9 cellular contexts compared by ENCODE assay signal in the genomic region with DNA sequence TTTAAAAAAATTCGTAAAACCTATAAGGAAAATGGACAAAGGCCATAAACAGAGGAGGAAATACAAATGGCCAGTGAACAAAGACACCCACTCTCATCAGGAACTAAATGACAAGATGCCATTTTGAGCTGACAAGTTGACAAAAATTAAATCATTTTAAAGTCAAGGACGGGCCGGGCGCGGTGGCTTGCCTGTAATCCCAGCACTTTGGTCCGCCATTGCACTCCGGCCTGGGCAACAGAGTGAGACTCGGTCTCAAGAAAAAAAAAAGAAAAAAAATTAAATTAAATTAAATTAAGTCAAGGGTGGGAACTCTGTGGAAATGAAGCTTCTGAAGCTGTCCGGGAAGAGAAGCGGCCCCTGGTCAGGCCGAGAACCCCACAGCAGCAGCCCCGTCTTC. TPM values are rescaled to one million over a fixed set of nuclear protein-coding genes. Genes with fewer than 3 reads are reported as not detected.
A peak's percentile ranks its signal among the peaks of the same experiment; 100 is the strongest.
DNase-seq lines count a peak whose midpoint lies in the region; ATAC-seq, FAIRE-seq and TF ChIP-seq lines count a peak whose summit lies in the region.
"Had no signal": no experiment of that assay in that cellular context is flagged by ENCODE, and none has a peak within 500 bp of the region (broad histone marks: within the 10 kb centered on the region; RNA-seq: fewer than 3 reads in every experiment).

No MANE protein-coding gene starts in this region.

- H3K36me3 Mint-ChIP-seq in activated CD8-positive, alpha-beta memory T cell treated with anti-CD3 and anti-CD28 coated beads, Interleukin-2, amount 10 ng/mL, durations not matched to agents 7 days and 5 days: peaks cover 16% of the 10 kb centered on the region
- H3K36me3 Mint-ChIP-seq in activated B cell treated with CpG ODN at 0.5 μM for 24 hours (ENCODE audit: low read depth): peaks cover 20% of the 10 kb centered on the region

- peaks cover 11 to 15% (median 13%) of the 10 kb centered on the region in 4 donors for H3K36me3 ChIP-seq in stomach
- H3K36me3 ChIP-seq in HepG2 (replicated peaks in 1 of 2; ENCODE audit: control insufficient read depth in 1 of 2, insufficient read depth in 2 of 2, low read length in 2 of 2): peaks cover 7 to 13% of the 10 kb centered on the region in 2 experiments; a peak in 4 of 5 replicates

- H4K20me1 ChIP-seq in HepG2 (ENCODE audit: insufficient read depth, low read length): peaks cover 6% of the 10 kb centered on the region

- H3K4me3 Mint-ChIP-seq in activated CD8-positive, alpha-beta memory T cell treated with anti-CD3 and anti-CD28 coated beads, Interleukin-2, amount 10 ng/mL, durations not matched to agents 7 days and 5 days: peak overlapping the region; percentile 93
- H3K4me3 Mint-ChIP-seq in activated B cell treated with CpG ODN at 0.5 μM for 24 hours: peak overlapping the region; percentile 77

- TF ChIP-seq POLR2A in stomach (IDR thresholded peaks at IDR 0.05): no peak
- no peak for TF ChIP-seq POLR2A in HepG2 (IDR thresholded peaks at IDR 0.05; ENCODE audit: insufficient read depth in 1 of 2, low read depth in 2 of 2, low read length in 2 of 2)

- no peak overlapping the region for H3K4me2 ChIP-seq in HepG2 (ENCODE audit: low read depth, low read length)

- no peaks in the 10 kb centered on the region for H3K9me3 Mint-ChIP-seq in activated CD8-positive, alpha-beta memory T cell treated with anti-CD3 and anti-CD28 coated beads, Interleukin-2, amount 10 ng/mL, durations not matched to agents 7 days and 5 days (ENCODE audit: low read depth)
- H3K9me3 Mint-ChIP-seq in activated B cell treated with CpG ODN at 0.5 μM for 24 hours: no peaks in the 10 kb centered on the region

- H3K27ac Mint-ChIP-seq in activated CD8-positive, alpha-beta memory T cell treated with anti-CD3 and anti-CD28 coated beads, Interleukin-2, amount 10 ng/mL, durations not matched to agents 7 days and 5 days: no peak overlapping the region
- no peak overlapping the region for H3K27ac Mint-ChIP-seq in activated B cell treated with CpG ODN at 0.5 μM for 24 hours

- CTCF ChIA-PET in activated CD8-positive, alpha-beta memory T cell treated with anti-CD3 and anti-CD28 coated beads, Interleukin-2, amount 10 ng/mL, durations not matched to agents 7 days and 5 days (lab: Charles Lee): interaction anchor here (0.6 to 4.4 kb wide), 10 partner anchors 10 to 440 kb away, joined by 3 to 49 read pairs (median 4); partner anchors contain the start of gene LMBR1
- CTCF ChIA-PET in activated B cell treated with CpG ODN at 0.5 μM for 24 hours (lab: Charles Lee) (no interaction called here), HepG2 (lab: Yijun Ruan, JAX; ENCODE audit: low intra/inter-chr PET ratio, low total read pairs) (interaction anchor here (1.3 kb wide), 1 partner anchor 40 kb away, joined by 4 read pairs; no protein-coding TSS in a partner anchor)

- H3K27ac ChIP-seq in stomach: peak overlapping the region in 1 of 5 donors; percentile 78
- H3K27ac ChIP-seq in HepG2 (ENCODE audit: extremely low read length, insufficient read depth, low read length): no peak overlapping the region
- H3K27ac ChIP-seq: SK-N-MC had no signal

- whole genome bisulfite sequencing in stomach, 5 donors: 89 to 94% (median 90%) methylated on average over 12 of the region's 12 CpGs
- 80% methylated on average over 12 of the region's 12 CpGs for WGBS in HepG2 (ENCODE audit: low lambda C conversion rate)

- BruUV-seq in HepG2 (replicated peaks; lab: Mats Ljungman, UMichigan): no TSS peak

- no peak overlapping the region for H3K9ac ChIP-seq in HepG2 (ENCODE audit: insufficient read depth, low read depth, low read length)

- no peak for TF ChIP-seq CTCF in activated B cell treated with CpG ODN at 0.5 μM for 24 hours (IDR thresholded peaks at IDR 0.05)
- no peak for TF ChIP-seq CTCF in fibroblast of villous mesenchyme (IDR thresholded peaks at IDR 0.05; ENCODE audit: insufficient read depth, low read depth, low read length)
- no peak for TF ChIP-seq CTCF in stomach (IDR thresholded peaks at IDR 0.05)
- no peak for TF ChIP-seq CTCF in HepG2 (CRISPR knock-in tag; IDR thresholded peaks at IDR 0.05)

- H3K4me3 ChIP-seq in fibroblast of villous mesenchyme (ENCODE audit: low read depth, low read length): peak overlapping the region; percentile 59
- H3K4me3 ChIP-seq in stomach: peak overlapping the region; percentile 96 to 100 (median 99)
- H3K4me3 ChIP-seq in HepG2 (replicated peaks in 1 of 3; ENCODE audit: insufficient read depth in 1 of 3, low read depth in 2 of 3, low read length in 3 of 3): no peak overlapping the region

- H3K27me3 Mint-ChIP-seq in activated CD8-positive, alpha-beta memory T cell treated with anti-CD3 and anti-CD28 coated beads, Interleukin-2, amount 10 ng/mL, durations not matched to agents 7 days and 5 days: peaks cover 33% of the 10 kb centered on the region
- H3K27me3 Mint-ChIP-seq in activated B cell treated with CpG ODN at 0.5 μM for 24 hours: peaks cover 22% of the 10 kb centered on the region

- peaks cover 29% of the 10 kb centered on the region for H3K79me2 ChIP-seq in HepG2 (ENCODE audit: insufficient read depth, low read length)

- TF ChIP-seq EP300 in stomach (IDR thresholded peaks at IDR 0.05): no peak
- no peak for TF ChIP-seq EP300 in HepG2 (IDR thresholded peaks at IDR 0.05; ENCODE audit: low read depth in 2 of 2, low read length in 2 of 2)
- no peak for TF ChIP-seq EP300 in HepG2 (CRISPR knock-in tag; IDR thresholded peaks at IDR 0.05; ENCODE audit: borderline replicate concordance)

- TF ChIP-seq RAD21 in HepG2 (CRISPR knock-in tag; IDR thresholded peaks at IDR 0.05): no peak

- H2AFZ ChIP-seq in HepG2 (ENCODE audit: low read length): no peak overlapping the region

- in situ Hi-C loops in HepG2 (cut with HindIII; ENCODE audit: extremely low pct_ligation_motif_present, low pct_unique_long_range_greater_than_20kb): no loop called here

- DNase-seq in activated CD8-positive, alpha-beta memory T cell treated with anti-CD3 and anti-CD28 coated beads, Interleukin-2, amount 10 ng/mL, durations not matched to agents 7 days and 5 days: no peak
- no peak for DNase-seq in activated CD8-positive, alpha-beta memory T cell treated with anti-CD3 and anti-CD28 coated beads for 24 hours
- no peak for DNase-seq in activated B cell treated with CpG ODN at 0.5 μM for 24 hours
- no peak for DNase-seq in fibroblast of villous mesenchyme (ENCODE audit: low read depth)
- DNase-seq in stomach: no peak
- no peak for DNase-seq in HepG2 (ENCODE audit: low spot score)
- no peak for DNase-seq in GM19240 (ENCODE audit: insufficient read length, low spot score)

- peaks cover 26 to 43% (median 34%) of the 10 kb centered on the region in 4 donors for H3K4me1 ChIP-seq in stomach
- peaks cover 38% of the 10 kb centered on the region for H3K4me1 ChIP-seq in HepG2 (ENCODE audit: insufficient read depth, low read length)

- POLR2A ChIA-PET in activated B cell treated with CpG ODN at 0.5 μM for 24 hours (lab: Charles Lee) (interaction anchor here (1.0 kb wide), 1 partner anchor 55 kb away, joined by 3 read pairs; the partner anchor contains the start of gene LMBR1), HepG2 (lab: Yijun Ruan, JAX) (no interaction called here)

- intact Hi-C loops in activated B cell treated with CpG ODN at 0.5 μM for 24 hours (cut with micrococcal nuclease): loop anchor here (2.0 kb wide), 3 partner anchors 190 to 388 kb away; partner anchors contain the start of genes DNAJB6, RNF32 and UBE3C
- intact Hi-C loops in stomach (cut with DNase I; ENCODE audit: low total_unique reads): no loop called here
- intact Hi-C loops in HepG2 (cut with micrococcal nuclease; ENCODE audit: unreplicated experiment): loop anchor here (5.0 kb wide), 1 partner anchor 41 kb away; no protein-coding TSS in a partner anchor

- peaks cover 34% of the 10 kb centered on the region for H3K4me1 Mint-ChIP-seq in activated CD8-positive, alpha-beta memory T cell treated with anti-CD3 and anti-CD28 coated beads, Interleukin-2, amount 10 ng/mL, durations not matched to agents 7 days and 5 days
- H3K4me1 Mint-ChIP-seq in activated B cell treated with CpG ODN at 0.5 μM for 24 hours: peaks cover 23% of the 10 kb centered on the region

- no peak for ATAC-seq in activated CD8-positive, alpha-beta memory T cell treated with anti-CD3 and anti-CD28 coated beads, Interleukin-2, amount 10 ng/mL, durations not matched to agents 7 days and 5 days
- ATAC-seq in activated B cell treated with CpG ODN at 0.5 μM for 24 hours (ENCODE audit: low read depth): no peak
- ATAC-seq in HepG2: no peak
- ATAC-seq in GM21423 (IDR thresholded peaks at IDR 0.05; ENCODE audit: unreplicated experiment): no peak

- H3K27me3 ChIP-seq in stomach: peaks cover 0 to 27% (median 5%) of the 10 kb centered on the region in 3 donors
- peaks cover 10 to 22% of the 10 kb centered on the region in 2 experiments; a peak in 4 of 5 replicates for H3K27me3 ChIP-seq in HepG2 (ENCODE audit: control insufficient read depth in 1 of 2, insufficient read depth in 2 of 2, low read length in 2 of 2)

- H3K9me3 ChIP-seq in stomach (no peaks in the 10 kb centered on the region), HepG2 (ENCODE audit: low read length) (no peaks in the 10 kb centered on the region)

- FAIRE-seq in HepG2 (lab: Jason Lieb, UNC): no peak

RNA-seq across cellular contexts. Expression of gene NOM1, which starts 1.2 kb away (rescaled TPM):
- total RNA-seq in activated CD8-positive, alpha-beta memory T cell treated with anti-CD3 and anti-CD28 coated beads, Interleukin-2, amount 10 ng/mL, durations not matched to agents 7 days and 5 days: 10 to 100 TPM; 31.9 to 35.0 TPM
- total RNA-seq in activated B cell treated with CpG ODN at 0.5 μM for 24 hours (34.7 and 39.1 TPM in 2 replicates), fibroblast of villous mesenchyme (15.8 and 19.0 TPM in 2 replicates), stomach (100 to 1,000 TPM in 1 of 5 donors, 10 to 100 TPM in 3, under 1 TPM in 1; 0.58 to 117 (median 36.7) TPM), HepG2 (2016; rRNA removed; fragmentation: Illumina TruSeq; extraction: Trizol) (17.3 and 26.2 TPM in 2 replicates)
- polyA plus RNA-seq in stomach (10 to 100 TPM in 1 of 3 donors, 1 to 10 TPM in 2; 4.2 to 12.2 (median 5.8) TPM), HepG2 (2011; rRNA removed) (14.0 and 14.2 TPM in 2 replicates)
- 19.4 and 19.6 TPM in 2 replicates for total RNA-seq in HepG2 (2016; cell fraction: cytosol; rRNA removed; fragmentation: Illumina TruSeq; extraction: Trizol; ENCODE audit: low read depth)
- 17.8 and 29.8 TPM in 2 replicates for total RNA-seq in HepG2 (2016; cell fraction: insoluble cytoplasmic fraction; rRNA removed; fragmentation: Illumina TruSeq; extraction: Trizol)
- 9.5 and 9.7 TPM in 2 replicates for total RNA-seq in HepG2 (2016; cell fraction: membrane; rRNA removed; fragmentation: Illumina TruSeq; extraction: Trizol)
- 38.8 and 47.6 TPM in 2 replicates for total RNA-seq in HepG2 (2016; cell fraction: nucleus; rRNA removed; fragmentation: Illumina TruSeq; extraction: Trizol)
- polyA plus RNA-seq in HepG2 (2011; cell fraction: cytosol; rRNA removed): 3.9 and 4.6 TPM in 2 replicates
- polyA plus RNA-seq in HepG2 (2011; cell fraction: nucleus; rRNA removed): 31.2 and 37.8 TPM in 2 replicates
- polyA plus RNA-seq in HepG2 (2012): 12.8 and 13.3 TPM in 2 replicates
- 0.77 and 1.1 TPM in 2 replicates for polyA plus RNA-seq in HepG2 (2016; cell fraction: cytosol; fragmentation: Illumina TruSeq; extraction: Trizol; ENCODE audit: low read depth)
- 13.4 and 13.7 TPM in 2 replicates for polyA plus RNA-seq in HepG2 (2016; cell fraction: insoluble cytoplasmic fraction; fragmentation: Illumina TruSeq; extraction: Trizol; ENCODE audit: low read depth)
- polyA plus RNA-seq in HepG2 (2016; cell fraction: membrane; fragmentation: Illumina TruSeq; extraction: Trizol; ENCODE audit: low read depth): 2.3 and 2.8 TPM in 2 replicates
- 57.7 and 61.6 TPM in 2 replicates for polyA plus RNA-seq in HepG2 (2016; cell fraction: nucleus; fragmentation: Illumina TruSeq; extraction: Trizol; ENCODE audit: insufficient read depth, low read depth)
- polyA minus RNA-seq in HepG2 (2011; rRNA and poly(A)+ RNA removed; ENCODE audit: low replicate concordance): 25.8 and 45.7 TPM in 2 replicates
- polyA minus RNA-seq in HepG2 (2011; cell fraction: cytosol; rRNA and poly(A)+ RNA removed): 5.3 and 6.9 TPM in 2 replicates
- 44.3 and 51.8 TPM in 2 replicates for polyA minus RNA-seq in HepG2 (2011; cell fraction: nucleus; rRNA and poly(A)+ RNA removed)

RNA-seq across cellular contexts. Expression of gene LMBR1, which starts 55.4 kb away (rescaled TPM):
- total RNA-seq in activated CD8-positive, alpha-beta memory T cell treated with anti-CD3 and anti-CD28 coated beads, Interleukin-2, amount 10 ng/mL, durations not matched to agents 7 days and 5 days: 10 to 100 TPM; 64.0 to 69.8 TPM
- total RNA-seq in activated B cell treated with CpG ODN at 0.5 μM for 24 hours: 54.6 and 67.9 TPM in 2 replicates
- 25.1 and 43.6 TPM in 2 replicates for total RNA-seq in fibroblast of villous mesenchyme
- total RNA-seq in stomach: 100 to 1,000 TPM in 4 of 5 donors, 10 to 100 TPM in 1; 62.5 to 187 (median 138) TPM
- polyA plus RNA-seq in stomach: 1 to 10 TPM; 7.5 to 9.0 (median 8.3) TPM
- 30.4 and 39.6 TPM in 2 replicates for total RNA-seq in HepG2 (2016; rRNA removed; fragmentation: Illumina TruSeq; extraction: Trizol)
- total RNA-seq in HepG2 (2016; cell fraction: cytosol; rRNA removed; fragmentation: Illumina TruSeq; extraction: Trizol; ENCODE audit: low read depth): 32.2 and 34.5 TPM in 2 replicates
- 31.7 and 39.8 TPM in 2 replicates for total RNA-seq in HepG2 (2016; cell fraction: insoluble cytoplasmic fraction; rRNA removed; fragmentation: Illumina TruSeq; extraction: Trizol)
- 35.2 and 35.7 TPM in 2 replicates for total RNA-seq in HepG2 (2016; cell fraction: membrane; rRNA removed; fragmentation: Illumina TruSeq; extraction: Trizol)
- 74.2 and 80.7 TPM in 2 replicates for total RNA-seq in HepG2 (2016; cell fraction: nucleus; rRNA removed; fragmentation: Illumina TruSeq; extraction: Trizol)
- 18.7 and 20.9 TPM in 2 replicates for polyA plus RNA-seq in HepG2 (2011; rRNA removed)
- polyA plus RNA-seq in HepG2 (2011; cell fraction: cytosol; rRNA removed): 14.8 and 17.5 TPM in 2 replicates
- polyA plus RNA-seq in HepG2 (2011; cell fraction: nucleus; rRNA removed): 48.7 and 53.2 TPM in 2 replicates
- polyA plus RNA-seq in HepG2 (2012): 16.2 and 18.9 TPM in 2 replicates
- polyA plus RNA-seq in HepG2 (2016; cell fraction: cytosol; fragmentation: Illumina TruSeq; extraction: Trizol; ENCODE audit: low read depth): 6.0 and 6.1 TPM in 2 replicates
- polyA plus RNA-seq in HepG2 (2016; cell fraction: insoluble cytoplasmic fraction; fragmentation: Illumina TruSeq; extraction: Trizol; ENCODE audit: low read depth): 24.4 and 27.6 TPM in 2 replicates
- polyA plus RNA-seq in HepG2 (2016; cell fraction: membrane; fragmentation: Illumina TruSeq; extraction: Trizol; ENCODE audit: low read depth): 16.2 and 17.5 TPM in 2 replicates
- polyA plus RNA-seq in HepG2 (2016; cell fraction: nucleus; fragmentation: Illumina TruSeq; extraction: Trizol; ENCODE audit: insufficient read depth, low read depth): 38.6 and 52.3 TPM in 2 replicates
- 52.9 and 78.7 TPM in 2 replicates for polyA minus RNA-seq in HepG2 (2011; rRNA and poly(A)+ RNA removed; ENCODE audit: low replicate concordance)
- polyA minus RNA-seq in HepG2 (2011; cell fraction: cytosol; rRNA and poly(A)+ RNA removed): 24.6 and 26.7 TPM in 2 replicates
- 160 and 168 TPM in 2 replicates for polyA minus RNA-seq in HepG2 (2011; cell fraction: nucleus; rRNA and poly(A)+ RNA removed)

Comparison
In these comparisons a context has a peak if more than half of its experiments do, and no peak if none do; other contexts are left out.
1. H3K4me3 ChIP-seq: peak in fibroblast of villous mesenchyme (single experiment) and stomach (4 of 4); none in HepG2 (0 of 3).